10 cellular contexts compared by ENCODE assay signal in the genomic region with DNA sequence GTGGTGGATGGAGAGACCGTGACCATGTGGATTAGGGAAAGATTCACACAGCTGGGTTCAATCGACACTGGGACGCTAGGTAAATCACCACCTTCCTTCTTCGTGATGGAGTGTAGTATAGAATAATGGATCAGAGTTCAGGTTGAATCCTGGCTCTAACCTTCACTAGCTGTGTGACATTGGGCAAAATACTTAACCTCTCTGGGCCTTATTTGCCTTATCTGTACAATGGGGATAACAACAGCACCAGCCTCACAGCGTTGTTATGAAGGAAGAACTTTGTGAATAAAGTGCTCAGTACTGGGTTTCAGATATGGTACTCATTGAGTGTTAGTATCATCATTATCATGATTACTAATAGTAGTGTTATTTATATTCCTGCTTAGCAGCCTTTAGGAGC.
"Had no signal": no experiment of that assay in that cellular context is flagged by ENCODE, and none has a peak within 500 bp of the region (broad histone marks: within the 10 kb centered on the region; RNA-seq: fewer than 3 reads in every experiment).

No MANE protein-coding gene starts in this region.

- ATAC-seq: GM23338 had no signal

- FAIRE-seq: H1, H54 had no signal

- H3K9me3 ChIP-seq: HAP-1 had no signal

- H3K9ac ChIP-seq: GM23248 had no signal

- H3K27ac ChIP-seq: GM23248 had no signal

- H2AFZ ChIP-seq: GM23248, GM23338 had no signal

- H3K36me3 ChIP-seq: HAP-1 had no signal

- DNase-seq: GM23248, GOT3, H7, H9, HCEC 1CT, HFFc6 had no signal

- H3K4me2 ChIP-seq: GM23338 had no signal

- H3K4me3 ChIP-seq: GM23248, GM23338, HAP-1 had no signal

- H3K4me1 ChIP-seq: HAP-1 had no signal
